22 cellular contexts compared by ENCODE assay signal in the genomic region with DNA sequence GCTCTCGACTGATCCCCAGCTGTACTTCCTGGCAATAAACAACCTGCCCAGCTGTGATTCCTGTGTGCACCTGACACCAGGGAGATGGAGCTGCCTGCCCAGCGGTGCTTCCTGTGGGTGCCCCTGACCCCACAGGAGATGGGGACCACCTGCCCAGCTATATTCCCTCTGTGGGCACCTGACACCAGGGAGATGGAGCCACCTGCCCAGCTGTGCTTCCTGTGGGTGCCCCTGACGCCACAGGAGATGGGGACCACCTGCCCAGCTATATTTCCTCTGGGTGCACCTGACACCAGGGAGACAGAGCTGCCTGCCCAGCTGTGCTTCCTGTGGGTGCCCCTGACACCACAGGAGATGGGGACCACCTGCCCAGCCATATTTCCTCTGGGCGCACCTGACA.
DNase-seq lines count a peak whose midpoint lies in the region; ATAC-seq, FAIRE-seq and TF ChIP-seq lines count a peak whose summit lies in the region.
"Had no signal": no experiment of that assay in that cellular context is flagged by ENCODE, and none has a peak within 500 bp of the region (broad histone marks: within the 10 kb centered on the region; RNA-seq: fewer than 3 reads in every experiment).

No MANE protein-coding gene starts in this region.

- no peak for ATAC-seq in GM21786 (IDR thresholded peaks at IDR 0.05; ENCODE audit: unreplicated experiment)
- ATAC-seq: GM12878, T-cell had no signal

- H3K4me2 ChIP-seq in OCI-LY1 (ENCODE audit: low read length): peak overlapping the region; percentile 3; the same call in 1 of the 2 replicates
- H3K4me2 ChIP-seq: SK-N-SH had no signal

- H3K27ac ChIP-seq in HEK293 (ENCODE audit: extremely low read depth, low read depth, low read length): no peak overlapping the region
- peak overlapping the region; percentile 86 for H3K27ac ChIP-seq in OCI-LY1 (ENCODE audit: low read depth, low read length, poor library complexity, severe bottlenecking)
- H3K27ac ChIP-seq: 22Rv1 had no signal

- H2AFZ ChIP-seq in OCI-LY1 (ENCODE audit: low read length): no peak overlapping the region

- H3K9me3 ChIP-seq in HEK293 (ENCODE audit: control insufficient read depth, insufficient read depth, low read depth, low read length) (no peaks in the 10 kb centered on the region), OCI-LY1 (ENCODE audit: low read length) (no peaks in the 10 kb centered on the region)
- H3K9me3 ChIP-seq: SK-N-SH had no signal

- H3K4me1 ChIP-seq in HEK293 (ENCODE audit: control insufficient read depth, insufficient read depth, low read length): 0 out of 2 replicates have a peak, but pooled peaks cover 3% of the 10 kb centered on the region
- H3K4me1 ChIP-seq in OCI-LY1 (ENCODE audit: insufficient read depth, low read length, severe bottlenecking): peaks cover 88% of the 10 kb centered on the region

- no peaks in the 10 kb centered on the region for H3K9me2 ChIP-seq in OCI-LY1 (ENCODE audit: low read depth, low read length)
- H3K9me2 ChIP-seq: SK-N-SH had no signal

- DNase-seq in NCI-H1417 (lab: John Stamatoyannopoulos, UW): peak in 2 of 3 experiments; percentile 11 to 62
- DNase-seq in NCI-H1417 treated with DMSO at 0.1 percent for 48 hours (lab: John Stamatoyannopoulos, UW): no peak
- peak; percentile 13 for DNase-seq in posterior vena cava (ENCODE audit: low spot score)
- DNase-seq in D721Med (ENCODE audit: insufficient read length, low spot score): no peak
- DNase-seq in NCI-H2107 treated with DMSO at 0.1 percent for 48 hours (lab: John Stamatoyannopoulos, UW; ENCODE audit: unreplicated experiment): no peak
- DNase-seq: AML-193; CD4-positive, CD25-positive, alpha-beta regulatory T cell; EL; GOT3; KG1; NCI-H2029; NCI-H2171 treated with DMSO at 0.1 percent for 48 hours; NCI-H524 treated with DMSO at 0.1 percent for 48 hours; OCI-M1; SHP77 treated with DMSO at 0.1 percent for 48 hours; SK-N-SH; T-cell had no signal

- no peak overlapping the region for H3K9ac ChIP-seq in OCI-LY1 (ENCODE audit: low read length)
- H3K9ac ChIP-seq: SK-N-SH had no signal

- H3K4me3 ChIP-seq in HEK293 (ENCODE audit: low read depth, low read length) (no peak overlapping the region), OCI-LY1 (ENCODE audit: low read depth, low read length, poor library complexity, severe bottlenecking) (no peak overlapping the region)
- H3K4me3 ChIP-seq: GM12878 had no signal

- CTCF ChIA-PET in HEK293 (lab: Yijun Ruan, JAX): no interaction called here

- FAIRE-seq in D721Med (lab: Jason Lieb, UNC): no peak
- FAIRE-seq: GM12878 had no signal

- no peaks in the 10 kb centered on the region for H3K27me3 ChIP-seq in OCI-LY1 (ENCODE audit: insufficient read depth, low read length)

- intact Hi-C loops in posterior vena cava (cut with DNase I): loop anchor here in 1 of 2 donors (5.0 to 10.0 kb wide), 2 partner anchors 179 to 497 kb away; a partner anchor contains a TSS

- peaks cover 56% of the 10 kb centered on the region for H3K79me2 ChIP-seq in OCI-LY1 (ENCODE audit: insufficient read depth, low read length)

- TF ChIP-seq CTCF in HEK293 (tag by site-specific recombination; IDR thresholded peaks at IDR 0.05): no peak
- no peak for TF ChIP-seq CTCF in OCI-LY1 (IDR thresholded peaks at IDR 0.05; ENCODE audit: low read length)
- no peak for TF ChIP-seq CTCF in D721Med (IDR thresholded peaks at IDR 0.05; ENCODE audit: insufficient read depth, missing control alignments)

- POLR2A ChIA-PET in HEK293 (lab: Yijun Ruan, JAX): no interaction called here

- H4K20me1 ChIP-seq in OCI-LY1 (ENCODE audit: insufficient read depth, low read length): no peaks in the 10 kb centered on the region

- no peaks in the 10 kb centered on the region for H3F3A ChIP-seq in OCI-LY1 (ENCODE audit: insufficient read depth, low read length)

- H3K36me3 ChIP-seq in HEK293 (ENCODE audit: control insufficient read depth in 2 of 2, insufficient read depth in 1 of 2, low read length in 2 of 2) (peaks cover 0 to 6% of the 10 kb centered on the region in 2 experiments; a peak in 1 of 3 replicates), OCI-LY1 (ENCODE audit: insufficient read depth, low read length) (peaks cover 85% of the 10 kb centered on the region)

TF ChIP-seq in HEK293, 187 proteins besides CTCF, POLR2A, EP300 and RAD21:
- TF ChIP-seq GLI4 (tag by site-specific recombination; IDR thresholded peaks at IDR 0.05) (no peak), ZIC2 (tag by site-specific recombination; IDR thresholded peaks at IDR 0.05) (peak; percentile 66; the same call in 1 of the 2 replicates)

Comparison
In these comparisons a context has a peak if more than half of its experiments do, and no peak if none do; other contexts are left out.
1. DNase-seq: peak in NCI-H1417 (2 of 3) and posterior vena cava (single experiment); none in NCI-H1417 treated with DMSO at 0.1 percent for 48 hours (single experiment), D721Med (single experiment) and NCI-H2107 treated with DMSO at 0.1 percent for 48 hours (single experiment).